8 cellular contexts compared by ENCODE assay signal in genomic region chr6:21164768-21165326, GRCh38.
DNase-seq lines count a peak whose midpoint lies in the region; ATAC-seq, FAIRE-seq and TF ChIP-seq lines count a peak whose summit lies in the region.

No MANE protein-coding gene starts in this region.

- no peak for FAIRE-seq in kidney (lab: Jason Lieb, UNC)

- H3K9me3 ChIP-seq in fibroblast of lung (ENCODE audit: control insufficient read depth, insufficient read depth, low read depth, low read length): no peaks in the 10 kb centered on the region
- H3K9me3 ChIP-seq in kidney (ENCODE audit: control insufficient read depth in 1 of 2, low read length in 2 of 2): no peaks in the 10 kb centered on the region
- no peaks in the 10 kb centered on the region for H3K9me3 ChIP-seq in prostate gland
- no peaks in the 10 kb centered on the region for H3K9me3 ChIP-seq in breast epithelium

- TF ChIP-seq POLR2A in prostate gland (IDR thresholded peaks at IDR 0.05): no peak
- TF ChIP-seq POLR2A in breast epithelium (IDR thresholded peaks at IDR 0.05): no peak

- no peak overlapping the region for H3K27ac ChIP-seq in fibroblast of lung (ENCODE audit: insufficient read depth, low read length)
- no peak overlapping the region for H3K27ac ChIP-seq in kidney (ENCODE audit: low read depth in 2 of 2, low read length in 2 of 2)
- no peak overlapping the region for H3K27ac ChIP-seq in prostate gland
- H3K27ac ChIP-seq in breast epithelium: no peak overlapping the region

- peak; percentile 85 for ATAC-seq in GM18502 (IDR thresholded peaks at IDR 0.05; ENCODE audit: poor library complexity, unreplicated experiment)
- peak; percentile 84 for ATAC-seq in GM21447 (IDR thresholded peaks at IDR 0.05; ENCODE audit: unreplicated experiment)
- peak; percentile 58 for ATAC-seq in HG03521 (IDR thresholded peaks at IDR 0.05; ENCODE audit: unreplicated experiment)

- no peak overlapping the region for H2AFZ ChIP-seq in fibroblast of lung (ENCODE audit: low read length)

- H3K9ac ChIP-seq in fibroblast of lung (ENCODE audit: insufficient read depth, low read length) (no peak overlapping the region), kidney (ENCODE audit: low read length in 2 of 2) (no peak overlapping the region)

- no peaks in the 10 kb centered on the region for H3K79me2 ChIP-seq in fibroblast of lung (ENCODE audit: control insufficient read depth, insufficient read depth, low read length)

- H4K20me1 ChIP-seq in fibroblast of lung (ENCODE audit: control insufficient read depth, extremely low read depth, insufficient read depth, low read length): no peaks in the 10 kb centered on the region

- H3K4me2 ChIP-seq in fibroblast of lung (ENCODE audit: extremely low read depth, insufficient read depth, low read length): no peak overlapping the region

- DNase-seq in fibroblast of lung (ENCODE audit: low read depth in 2 of 2): peak; percentile 29 to 59
- DNase-seq in activated CD4-positive, CD25-positive, alpha-beta regulatory T cell treated with anti-CD3 and anti-CD28 coated beads, Interleukin-2, amount 50 U/mL, for 72 hours: no peak
- DNase-seq in kidney: no peak
- no peak for DNase-seq in prostate gland (ENCODE audit: low spot score)
- no peak for DNase-seq in breast epithelium (ENCODE audit: low spot score in 2 of 2)

- H3K4me1 ChIP-seq in fibroblast of lung (ENCODE audit: control insufficient read depth, extremely low read depth, insufficient read depth, low read length) (no peaks in the 10 kb centered on the region), kidney (ENCODE audit: control insufficient read depth in 1 of 2, insufficient read depth in 1 of 2, low read depth in 1 of 2, low read length in 2 of 2) (no peaks in the 10 kb centered on the region), prostate gland (replicated peaks) (no peaks in the 10 kb centered on the region), breast epithelium (no peaks in the 10 kb centered on the region)

- H3K36me3 ChIP-seq in fibroblast of lung (ENCODE audit: control insufficient read depth, insufficient read depth, low read length): no peaks in the 10 kb centered on the region
- H3K36me3 ChIP-seq in kidney (ENCODE audit: control insufficient read depth in 1 of 2, insufficient read depth in 2 of 2, low read length in 2 of 2): no peaks in the 10 kb centered on the region
- no peaks in the 10 kb centered on the region for H3K36me3 ChIP-seq in prostate gland
- no peaks in the 10 kb centered on the region for H3K36me3 ChIP-seq in breast epithelium

- H3K4me3 ChIP-seq in fibroblast of lung (replicated peaks in 1 of 4; ENCODE audit: control extremely low read depth in 1 of 4, insufficient read depth in 1 of 4, low read depth in 3 of 4, low read length in 4 of 4) (no peak overlapping the region), kidney (ENCODE audit: low read length in 2 of 2) (no peak overlapping the region), prostate gland (no peak overlapping the region), breast epithelium (no peak overlapping the region)

- WGBS in prostate gland: 76% methylated on average over 2 of the region's 2 CpGs

- H3K27me3 ChIP-seq in fibroblast of lung (ENCODE audit: control insufficient read depth, insufficient read depth, low read length): no peaks in the 10 kb centered on the region
- no peaks in the 10 kb centered on the region for H3K27me3 ChIP-seq in prostate gland (replicated peaks; ENCODE audit: insufficient read depth)
- no peaks in the 10 kb centered on the region for H3K27me3 ChIP-seq in breast epithelium

- TF ChIP-seq CTCF in fibroblast of lung (conservative IDR thresholded peaks at IDR 0.05 in 1 of 2, IDR thresholded peaks at IDR 0.05 in 1 of 2; ENCODE audit: low read depth in 1 of 2, low read length in 2 of 2) (no peak), kidney (IDR thresholded peaks at IDR 0.05; ENCODE audit: borderline replicate concordance, extremely low read depth, insufficient read depth) (no peak), prostate gland (IDR thresholded peaks at IDR 0.05) (no peak), breast epithelium (IDR thresholded peaks at IDR 0.05) (no peak)

- intact Hi-C loops in kidney (cut with DNase I) (no loop called here), prostate gland (cut with DNase I) (no loop called here), breast epithelium (cut with DNase I; ENCODE audit: low total_unique reads) (no loop called here)

Comparison
In these comparisons a context has a peak if more than half of its experiments do, and no peak if none do; other contexts are left out.
1. DNase-seq: peak in fibroblast of lung (2 of 2); none in activated CD4-positive, CD25-positive, alpha-beta regulatory T cell treated with anti-CD3 and anti-CD28 coated beads, Interleukin-2, amount 50 U/mL, for 72 hours (single experiment), kidney (single experiment), prostate gland (single experiment) and breast epithelium (0 of 2).
2. Peak in every context shown above with its lines, with median percentiles within 50 percentile points of each other: ATAC-seq.